8 cellular contexts compared by ENCODE assay signal in the genomic region with DNA sequence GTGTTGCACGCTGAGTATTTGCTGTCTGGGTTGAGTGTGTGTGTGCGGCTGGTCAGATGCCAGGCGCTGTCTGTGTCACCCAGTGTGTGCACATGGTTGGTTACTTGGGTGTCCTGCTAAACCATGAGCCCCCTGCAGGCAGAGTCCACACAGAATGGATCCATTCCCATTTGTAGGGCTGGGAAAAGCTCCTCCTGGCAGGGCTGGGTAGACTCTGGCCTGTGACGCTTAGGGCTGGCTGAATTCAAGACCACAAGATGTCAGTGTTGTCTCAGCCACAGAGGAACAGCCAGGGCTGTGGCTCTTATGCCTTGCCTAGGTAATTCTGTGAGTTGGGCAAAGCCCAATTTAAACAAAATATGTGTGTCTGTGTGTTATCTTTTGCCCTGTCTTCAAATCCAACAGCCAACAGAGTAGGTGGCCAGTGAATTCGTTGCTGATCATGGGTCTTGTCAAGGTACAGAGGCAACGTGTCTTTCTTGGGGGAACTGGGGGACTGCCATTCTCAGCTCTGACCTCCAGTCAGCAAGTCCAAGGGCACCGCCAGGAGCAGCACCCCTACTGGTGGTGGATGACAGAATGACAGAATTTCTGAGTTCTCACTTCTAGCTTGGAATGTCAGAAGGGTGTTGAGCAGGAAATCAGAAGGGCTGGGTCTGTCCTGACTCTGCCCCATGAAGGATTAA.
DNase-seq lines count a peak whose midpoint lies in the region; ATAC-seq and TF ChIP-seq lines count a peak whose summit lies in the region.

No MANE protein-coding gene starts in this region.

- peak; percentile 46 for DNase-seq in DMS 273 treated with DMSO at 0.1 percent for 48 hours (lab: John Stamatoyannopoulos, UW)
- DNase-seq in NB4 (ENCODE audit: low read depth) = peak; percentile 49
- peak; percentile 85 for DNase-seq in WERI-Rb-1
- peak; percentile 93 for DNase-seq in islet precursor cell
- no peak for DNase-seq in CD1c-positive myeloid dendritic cell (ENCODE audit: extremely low spot score)
- no peak for DNase-seq in activated gamma-delta T cell treated with Interleukin-2 at 50 U/mL for 16 hours

- TF ChIP-seq POLR2A in NB4 (IDR thresholded peaks at IDR 0.05; ENCODE audit: extremely low read depth, insufficient read length) = no peak

- peak; percentile 59 for ATAC-seq in GM21526 (IDR thresholded peaks at IDR 0.05; ENCODE audit: low FRiP score, unreplicated experiment)
- no peak for ATAC-seq in HG02840 (IDR thresholded peaks at IDR 0.05; ENCODE audit: low FRiP score, unreplicated experiment)

- no peaks in the 10 kb centered on the region for H3K36me3 ChIP-seq in WERI-Rb-1

- H3K27me3 ChIP-seq in WERI-Rb-1 (ENCODE audit: insufficient read depth, low read depth, severe bottlenecking) = no peaks in the 10 kb centered on the region

- TF ChIP-seq CTCF in NB4 (IDR thresholded peaks at IDR 0.05; ENCODE audit: low read depth, low read length) (peak; percentile 30), WERI-Rb-1 (IDR thresholded peaks at IDR 0.05; ENCODE audit: low read depth, low read length) (peak; percentile 83)

- H3K9me3 ChIP-seq in WERI-Rb-1 (ENCODE audit: severe bottlenecking) = no peaks in the 10 kb centered on the region

- peak overlapping the region; percentile 14; the same call in 1 of the 2 replicates for H3K27ac ChIP-seq in WERI-Rb-1

- H3K4me3 ChIP-seq in NB4 (ENCODE audit: low read depth, low read length) (no peak overlapping the region), WERI-Rb-1 (ENCODE audit: low read depth, low read length) (no peak overlapping the region)

Comparison
In these comparisons a context has a peak if more than half of its experiments do, and no peak if none do; other contexts are left out.
1. DNase-seq: peak in DMS 273 treated with DMSO at 0.1 percent for 48 hours (single experiment), NB4 (single experiment), WERI-Rb-1 (single experiment) and islet precursor cell (single experiment); none in CD1c-positive myeloid dendritic cell (single experiment) and activated gamma-delta T cell treated with Interleukin-2 at 50 U/mL for 16 hours (single experiment).